In genomic region chr17:76968707-76969597, GRCh38 we compare ENCODE assay signal across 8 cellular contexts.
DNase-seq lines count a peak whose midpoint lies in the region; ATAC-seq and TF ChIP-seq lines count a peak whose summit lies in the region.

No MANE protein-coding gene starts in this region.

- H3K27me3 Mint-ChIP-seq in activated B cell treated with CpG ODN at 0.5 μM for 24 hours (peaks cover 28% of the 10 kb centered on the region), type B pancreatic cell (peaks cover 73% of the 10 kb centered on the region)

- peak overlapping the region; percentile 80 for H3K9ac ChIP-seq in neural cell (ENCODE audit: low read length)

- no peaks in the 10 kb centered on the region for H3K9me3 ChIP-seq in neural cell (ENCODE audit: low read length)

- intact Hi-C loops in activated B cell treated with CpG ODN at 0.5 μM for 24 hours (cut with micrococcal nuclease) = loop anchor here (1.0 kb wide), 3 partner anchors 11 to 232 kb away; partner anchors contain the start of gene SRSF2

- TF ChIP-seq CTCF in activated B cell treated with CpG ODN at 0.5 μM for 24 hours (IDR thresholded peaks at IDR 0.05) = no peak
- TF ChIP-seq CTCF in neural cell (IDR thresholded peaks at IDR 0.05; ENCODE audit: poor library complexity, severe bottlenecking) = peak; percentile 60
- TF ChIP-seq CTCF in type B pancreatic cell (conservative IDR thresholded peaks at IDR 0.05) = no peak

- H2AFZ ChIP-seq in neural cell (ENCODE audit: low read depth, low read length) = peak overlapping the region; percentile 74

- H3F3A ChIP-seq in neural cell (ENCODE audit: insufficient read depth, low read length, poor library complexity, severe bottlenecking) = no peaks in the 10 kb centered on the region

- H3K9me2 ChIP-seq in neural cell (ENCODE audit: insufficient read depth, low read length) = no peaks in the 10 kb centered on the region

- peak overlapping the region; percentile 80 for H3K27ac Mint-ChIP-seq in activated B cell treated with CpG ODN at 0.5 μM for 24 hours
- no peak overlapping the region for H3K27ac Mint-ChIP-seq in type B pancreatic cell

- peak; percentile 74 for DNase-seq in COLO668 (lab: John Stamatoyannopoulos, UW; ENCODE audit: unreplicated experiment)
- DNase-seq in NCI-H146 (lab: John Stamatoyannopoulos, UW) = peak; percentile 98
- DNase-seq in activated B cell treated with CpG ODN at 0.5 μM for 24 hours = peak; percentile 71
- peak; percentile 93 for DNase-seq in ecto neural progenitor cell (ENCODE audit: low spot score)
- DNase-seq in type B pancreatic cell (ENCODE audit: extremely low spot score, unreplicated experiment) = no peak

- no peaks in the 10 kb centered on the region for H3K79me2 ChIP-seq in neural cell (replicated peaks; ENCODE audit: insufficient read depth, low read length)

- CTCF ChIA-PET in activated B cell treated with CpG ODN at 0.5 μM for 24 hours (lab: Charles Lee) = interaction anchor here (1.4 to 1.8 kb wide), 3 partner anchors 13 to 101 kb away, joined by 4 to 12 read pairs (median 4); partner anchors contain the start of gene MGAT5B

- no peaks in the 10 kb centered on the region for H3K27me3 ChIP-seq in neural cell (ENCODE audit: insufficient read depth, low read depth, low read length)

- peak overlapping the region; percentile 80 for H3K27ac ChIP-seq in neural cell (ENCODE audit: low read length)

- POLR2A ChIA-PET in activated B cell treated with CpG ODN at 0.5 μM for 24 hours (lab: Charles Lee) = interaction anchor here (0.6 to 4.5 kb wide), 25 partner anchors 8 to 1187 kb away, joined by 3 to 49 read pairs (median 4); partner anchors contain the start of genes MGAT5B, SEC14L1 and TNRC6C

- no peaks in the 10 kb centered on the region for H3K36me3 ChIP-seq in neural cell (ENCODE audit: insufficient read depth, low read length)

- H3K4me2 ChIP-seq in neural cell (ENCODE audit: low read length) = peak overlapping the region; percentile 40

- H3K9me3 Mint-ChIP-seq in activated B cell treated with CpG ODN at 0.5 μM for 24 hours (no peaks in the 10 kb centered on the region), type B pancreatic cell (no peaks in the 10 kb centered on the region)

- peak; percentile 36 for TF ChIP-seq RAD21 in neural cell (conservative IDR thresholded peaks at IDR 0.05)

- H4K20me1 ChIP-seq in neural cell (ENCODE audit: insufficient read depth) = no peaks in the 10 kb centered on the region

- ATAC-seq in activated B cell treated with CpG ODN at 0.5 μM for 24 hours (ENCODE audit: low read depth) (peak; percentile 90), HG02623 (IDR thresholded peaks at IDR 0.05; ENCODE audit: unreplicated experiment) (no peak), GM18861 (IDR thresholded peaks at IDR 0.05; ENCODE audit: unreplicated experiment) (no peak)

- peak overlapping the region; percentile 65 for H3K4me3 ChIP-seq in neural cell (ENCODE audit: low read length)

- peak; percentile 31 for TF ChIP-seq EP300 in neural cell (conservative IDR thresholded peaks at IDR 0.05; ENCODE audit: poor library complexity, severe bottlenecking)

- H3K4me1 Mint-ChIP-seq in activated B cell treated with CpG ODN at 0.5 μM for 24 hours (peaks cover 28% of the 10 kb centered on the region), type B pancreatic cell (ENCODE audit: unreplicated experiment) (peaks cover 4% of the 10 kb centered on the region)

- no peaks in the 10 kb centered on the region for H3K36me3 Mint-ChIP-seq in activated B cell treated with CpG ODN at 0.5 μM for 24 hours (ENCODE audit: low read depth)
- no peaks in the 10 kb centered on the region for H3K36me3 Mint-ChIP-seq in type B pancreatic cell

- H3K4me3 Mint-ChIP-seq in activated B cell treated with CpG ODN at 0.5 μM for 24 hours (peak overlapping the region; percentile 84), type B pancreatic cell (peak overlapping the region; percentile 79)

TF ChIP-seq in neural cell, 6 proteins besides CTCF, POLR2A, EP300 and RAD21:
- TF ChIP-seq, protein P1, sequence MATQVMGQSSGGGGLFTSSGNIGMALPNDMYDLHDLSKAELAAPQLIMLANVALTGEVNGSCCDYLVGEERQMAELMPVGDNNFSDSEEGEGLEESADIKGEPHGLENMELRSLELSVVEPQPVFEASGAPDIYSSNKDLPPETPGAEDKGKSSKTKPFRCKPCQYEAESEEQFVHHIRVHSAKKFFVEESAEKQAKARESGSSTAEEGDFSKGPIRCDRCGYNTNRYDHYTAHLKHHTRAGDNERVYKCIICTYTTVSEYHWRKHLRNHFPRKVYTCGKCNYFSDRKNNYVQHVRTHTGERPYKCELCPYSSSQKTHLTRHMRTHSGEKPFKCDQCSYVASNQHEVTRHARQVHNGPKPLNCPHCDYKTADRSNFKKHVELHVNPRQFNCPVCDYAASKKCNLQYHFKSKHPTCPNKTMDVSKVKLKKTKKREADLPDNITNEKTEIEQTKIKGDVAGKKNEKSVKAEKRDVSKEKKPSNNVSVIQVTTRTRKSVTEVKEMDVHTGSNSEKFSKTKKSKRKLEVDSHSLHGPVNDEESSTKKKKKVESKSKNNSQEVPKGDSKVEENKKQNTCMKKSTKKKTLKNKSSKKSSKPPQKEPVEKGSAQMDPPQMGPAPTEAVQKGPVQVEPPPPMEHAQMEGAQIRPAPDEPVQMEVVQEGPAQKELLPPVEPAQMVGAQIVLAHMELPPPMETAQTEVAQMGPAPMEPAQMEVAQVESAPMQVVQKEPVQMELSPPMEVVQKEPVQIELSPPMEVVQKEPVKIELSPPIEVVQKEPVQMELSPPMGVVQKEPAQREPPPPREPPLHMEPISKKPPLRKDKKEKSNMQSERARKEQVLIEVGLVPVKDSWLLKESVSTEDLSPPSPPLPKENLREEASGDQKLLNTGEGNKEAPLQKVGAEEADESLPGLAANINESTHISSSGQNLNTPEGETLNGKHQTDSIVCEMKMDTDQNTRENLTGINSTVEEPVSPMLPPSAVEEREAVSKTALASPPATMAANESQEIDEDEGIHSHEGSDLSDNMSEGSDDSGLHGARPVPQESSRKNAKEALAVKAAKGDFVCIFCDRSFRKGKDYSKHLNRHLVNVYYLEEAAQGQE (IDR thresholded peaks at IDR 0.05; ENCODE audit: borderline replicate concordance) = peak; percentile 76
- peak; percentile 82 for TF ChIP-seq TAF1 (IDR thresholded peaks at IDR 0.05; ENCODE audit: low read depth)
- TF ChIP-seq EZH2 (IDR thresholded peaks at IDR 0.05; ENCODE audit: borderline replicate concordance, insufficient read depth, low read length, poor library complexity, severe bottlenecking) = no peak
- TF ChIP-seq POLR2AphosphoS5 (IDR thresholded peaks at IDR 0.05) = peak; percentile 58
- no peak for TF ChIP-seq SMC3 (conservative IDR thresholded peaks at IDR 0.05; ENCODE audit: poor library complexity)
- TF ChIP-seq MXI1 (conservative IDR thresholded peaks at IDR 0.05; ENCODE audit: poor library complexity, severe bottlenecking) = no peak
